ENCODE assay signal across 8 cellular contexts in genomic region chr7:140656548-140657515, GRCh38. TPM values are rescaled to one million over a fixed set of nuclear protein-coding genes. Genes with fewer than 3 reads are reported as not detected.
A peak's percentile ranks its signal among the peaks of the same experiment; 100 is the strongest.
DNase-seq lines count a peak whose midpoint lies in the region; ATAC-seq and TF ChIP-seq lines count a peak whose summit lies in the region.

No MANE protein-coding gene starts in this region.

- CTCF ChIA-PET in MCF 10A (lab: Yijun Ruan, JAX): interaction anchor here (0.9 to 3.6 kb wide), 9 partner anchors 12 to 193 kb away, joined by 3 to 21 read pairs (median 4); partner anchors contain the start of gene ADCK2

- no peak overlapping the region for H3T11ph ChIP-seq in H9 (ENCODE audit: low read length)

- H3K9me3 Mint-ChIP-seq in MCF 10A (ENCODE audit: unreplicated experiment) (no peaks in the 10 kb centered on the region), H9 (peaks cover 2 to 3% of the 10 kb centered on the region in 2 experiments; a peak in 2 of 5 replicates)

- H4K5ac ChIP-seq in H9 (ENCODE audit: insufficient read length, low read depth, low read length): no peak overlapping the region

- H2BK20ac ChIP-seq in H9 (ENCODE audit: low read depth, low read length, poor library complexity, severe bottlenecking): no peak overlapping the region

- peak overlapping the region; percentile 30 for H3K27ac Mint-ChIP-seq in MCF 10A (ENCODE audit: low read depth, unreplicated experiment)
- no peak overlapping the region; a peak in 1 of 7 replicates for H3K27ac Mint-ChIP-seq in H9

- H3K14ac ChIP-seq in H9 (ENCODE audit: insufficient read depth, low read length): no peak overlapping the region

- no peak overlapping the region for H2BK120ac ChIP-seq in H9 (ENCODE audit: low read depth, low read length, poor library complexity, severe bottlenecking)

- H4K8ac ChIP-seq in H9 (replicated peaks; ENCODE audit: insufficient read length, low read depth, low read length): no peak overlapping the region

- no peaks in the 10 kb centered on the region for H4K20me1 ChIP-seq in H9 (ENCODE audit: control insufficient read depth, insufficient read depth, insufficient read length)

- H3K4me1 ChIP-seq in testis (peaks cover 8% of the 10 kb centered on the region), H9 (ENCODE audit: insufficient read depth, low read length) (peaks cover 2% of the 10 kb centered on the region; the same call in 1 of the 2 replicates)

- no peak overlapping the region for H3K23ac ChIP-seq in H9 (ENCODE audit: insufficient read length, low read depth, low read length)

- H3K9me3 ChIP-seq in testis (no peaks in the 10 kb centered on the region), H9 (ENCODE audit: control insufficient read depth, low read depth, low read length) (no peaks in the 10 kb centered on the region)

- H4K91ac ChIP-seq in H9 (ENCODE audit: insufficient read length, low read depth, low read length): no peak overlapping the region

- POLR2A ChIA-PET in MCF 10A (lab: Yijun Ruan, JAX): interaction anchor here (0.6 to 0.9 kb wide), 2 partner anchors 182 to 1082 kb away, joined by 3 to 4 read pairs; no protein-coding TSS in a partner anchor

- ATAC-seq in HG02852 (IDR thresholded peaks at IDR 0.05; ENCODE audit: unreplicated experiment): peak; percentile 92

- H3K4me3 ChIP-seq in testis: no peak overlapping the region

- no TSS peak for BruUV-seq in MCF 10A (replicated peaks; lab: Mats Ljungman, UMichigan)

- H3K27ac ChIP-seq in testis (no peak overlapping the region), H9 (ENCODE audit: insufficient read length, low read depth, low read length) (no peak overlapping the region)

- no peak for TF ChIP-seq CTCF in MCF 10A (IDR thresholded peaks at IDR 0.05; ENCODE audit: unreplicated experiment)
- no peak for TF ChIP-seq CTCF in testis (IDR thresholded peaks at IDR 0.05)
- no peak for TF ChIP-seq CTCF in H9 (conservative IDR thresholded peaks at IDR 0.05)

- peak; percentile 72 for DNase-seq in activated effector memory CD4-positive, alpha-beta T cell treated with anti-CD3 and anti-CD28 coated beads, Interleukin-2, amount 50 U/mL, for 16 hours
- DNase-seq in activated effector memory CD4-positive, alpha-beta T cell treated with Interleukin-2 at 50 U/mL for 16 hours: no peak
- peak; percentile 57 for DNase-seq in NOMO-1 treated with dmso at 0.1 percent for 144 hours (lab: John Stamatoyannopoulos, UW; ENCODE audit: unreplicated experiment)
- peak; percentile 68 for DNase-seq in MCF 10A (ENCODE audit: unreplicated experiment)
- peak; percentile 81 for DNase-seq in medulla oblongata (ENCODE audit: extremely low spot score)
- DNase-seq in testis: peak; percentile 47
- no peak for DNase-seq in H9

- H3K4ac ChIP-seq in H9 (ENCODE audit: low read depth, low read length): no peak overlapping the region

- H2BK12ac ChIP-seq in H9 (ENCODE audit: insufficient read length, low read depth, low read length): no peak overlapping the region

- intact Hi-C loops in MCF 10A (cut with micrococcal nuclease): loop anchor here (1.0 kb wide), 1 partner anchor 355 kb away; no protein-coding TSS in a partner anchor
- intact Hi-C loops in testis (cut with DNase I; ENCODE audit: low total_unique reads): no loop called here

- WGBS in testis, 2 donors: 54 to 57% methylated on average over 11 of the region's 11 CpGs
- WGBS in H9 (ENCODE audit: extremely low coverage, insufficient read length, low lambda C conversion rate): no CpG with 5 or more reads among the region's 11 CpGs

- no peak overlapping the region for H3K9ac ChIP-seq in H9 (ENCODE audit: extremely low read depth, insufficient read length, low read length)

- no peak overlapping the region for H3K56ac ChIP-seq in H9 (ENCODE audit: insufficient read length, low read depth, low read length)

- H3K79me2 ChIP-seq in H9 (ENCODE audit: insufficient read depth, low read length): no peaks in the 10 kb centered on the region

- no peak overlapping the region for H3K18ac ChIP-seq in H9 (ENCODE audit: insufficient read length, low read depth, low read length)

- H3K36me3 Mint-ChIP-seq in MCF 10A (ENCODE audit: insufficient read depth, unreplicated experiment): peaks cover 4% of the 10 kb centered on the region
- no peaks in the 10 kb centered on the region for H3K36me3 Mint-ChIP-seq in H9 (ENCODE audit: insufficient read depth in 1 of 3, low read depth in 3 of 3)

- H3K4me1 Mint-ChIP-seq in MCF 10A (ENCODE audit: insufficient read depth, unreplicated experiment) (peaks cover 24% of the 10 kb centered on the region), H9 (peaks cover 8 to 14% of the 10 kb centered on the region in 2 experiments; a peak in 3 of 4 replicates)

- H3K27me3 Mint-ChIP-seq in MCF 10A (ENCODE audit: insufficient read depth, unreplicated experiment): no peaks in the 10 kb centered on the region
- H3K27me3 Mint-ChIP-seq in H9 (ENCODE audit: low read depth): peaks cover 8% of the 10 kb centered on the region

- H3K27me3 ChIP-seq in testis: no peaks in the 10 kb centered on the region
- H3K27me3 ChIP-seq in H9 (ENCODE audit: insufficient read depth, low read length): no peaks in the 10 kb centered on the region

- no peak overlapping the region for H2AK5ac ChIP-seq in H9 (ENCODE audit: insufficient read length, low read length)

- no peaks in the 10 kb centered on the region for H3K79me1 ChIP-seq in H9 (ENCODE audit: insufficient read depth, low read depth, low read length, poor library complexity, severe bottlenecking)

- H3K36me3 ChIP-seq in testis (ENCODE audit: low read depth, missing control alignments): no peaks in the 10 kb centered on the region

- TF ChIP-seq POLR2A in testis (IDR thresholded peaks at IDR 0.05): no peak

- no peak overlapping the region for H2BK5ac ChIP-seq in H9 (ENCODE audit: insufficient read length, low read length)

- H2AFZ ChIP-seq in H9 (ENCODE audit: low read length): no peak overlapping the region

- H3K4me2 ChIP-seq in H9 (ENCODE audit: insufficient read depth, insufficient read length, low read length): no peak overlapping the region

- H3K4me3 Mint-ChIP-seq in MCF 10A (ENCODE audit: unreplicated experiment) (peak overlapping the region; percentile 33), H9 (no peak overlapping the region)

- no peaks in the 10 kb centered on the region for H3K23me2 ChIP-seq in H9 (ENCODE audit: insufficient read length, low read depth, low read length, poor library complexity, severe bottlenecking)

- H2BK15ac ChIP-seq in H9 (ENCODE audit: low read depth, low read length): no peak overlapping the region

RNA-seq across cellular contexts. Expression of gene ADCK2, which starts 15.9 kb away (rescaled TPM):
- total RNA-seq in MCF 10A (2022): 22.2 and 27.8 TPM in 2 replicates
- total RNA-seq in testis: 10 to 100 TPM; 20.4 to 21.2 TPM
- 12.9 TPM for polyA plus RNA-seq in testis (ENCODE audit: insufficient read depth, low read depth, low replicate concordance)
- 12.3 and 12.4 TPM in 2 replicates for total RNA-seq in H9 (2021)

RNA-seq across cellular contexts. Expression of gene DENND2A, which starts 16.2 kb away (rescaled TPM):
- 0.26 TPM in 1 of 2 replicates, not detected in the other for total RNA-seq in MCF 10A (2022)
- total RNA-seq in testis: 1 to 10 TPM; 4.1 to 5.5 TPM
- 8.5 TPM for polyA plus RNA-seq in testis (ENCODE audit: insufficient read depth, low read depth, low replicate concordance)
- 7.3 and 8.2 TPM in 2 replicates for total RNA-seq in H9 (2021)

RNA-seq across cellular contexts. Expression of gene NDUFB2, which starts 39.7 kb away (rescaled TPM):
- total RNA-seq in MCF 10A (2022) (166 and 189 TPM in 2 replicates), testis (100 to 1,000 TPM; 187 to 292 TPM), H9 (2021) (177 and 185 TPM in 2 replicates)
- 180 TPM for polyA plus RNA-seq in testis (ENCODE audit: insufficient read depth, low read depth, low replicate concordance)

Comparison
In these comparisons a context has a peak if more than half of its experiments do, and no peak if none do; other contexts are left out.
1. DNase-seq: peak in activated effector memory CD4-positive, alpha-beta T cell treated with anti-CD3 and anti-CD28 coated beads, Interleukin-2, amount 50 U/mL, for 16 hours (single experiment), NOMO-1 treated with dmso at 0.1 percent for 144 hours (single experiment), MCF 10A (single experiment), medulla oblongata (single experiment) and testis (single experiment); none in activated effector memory CD4-positive, alpha-beta T cell treated with Interleukin-2 at 50 U/mL for 16 hours (single experiment) and H9 (single experiment).